Comparison of ENCODE assay signal across 11 cellular contexts in genomic region chr6:160697826-160698225, GRCh38. TPM values are rescaled to one million over a fixed set of nuclear protein-coding genes. Genes with fewer than 3 reads are reported as not detected.
"Had no signal": no experiment of that assay in that cellular context is flagged by ENCODE, and none has a peak within 500 bp of the region (broad histone marks: within the 10 kb centered on the region; RNA-seq: fewer than 3 reads in every experiment).

No MANE protein-coding gene starts in this region.

- H3K4me3 Mint-ChIP-seq: HFFc6 had no signal

- H2AFZ ChIP-seq: GM23248 had no signal

- H3K27ac ChIP-seq: GM23248 had no signal

- H3K27ac Mint-ChIP-seq: HFFc6 had no signal

- H3K4me1 ChIP-seq: HAP-1 had no signal

- H3K4me3 ChIP-seq: GM23248, HAP-1, K562 had no signal

- ATAC-seq: HCT116, K562 had no signal

- H3K9me3 ChIP-seq: HAP-1 had no signal

- H3K36me3 ChIP-seq: HAP-1 had no signal

- H3K9ac ChIP-seq: GM23248 had no signal

- DNase-seq: GM23248, GOT3, H7, HFFc6, IMR-90, KG1 had no signal

- FAIRE-seq: K562 had no signal

RNA-seq across cellular contexts. Expression of gene PLG, which starts 4.2 kb away (rescaled TPM):
- total RNA-seq: GM23248, H4, H7, HFFc6, HT1080, IMR-90 had no signal
- polyA plus RNA-seq: IMR-90, K562 had no signal

RNA-seq across cellular contexts. Expression of gene LPA, which starts 33.8 kb away (rescaled TPM):
- total RNA-seq: GM23248, H4, H7, HFFc6, HT1080, IMR-90 had no signal
- polyA plus RNA-seq: GM23248, IMR-90 had no signal
